In genomic region chr16:89374393-89374948, GRCh38 we compare ENCODE assay signal across 11 cellular contexts.
A peak's percentile ranks its signal among the peaks of the same experiment; 100 is the strongest.
DNase-seq lines count a peak whose midpoint lies in the region; ATAC-seq lines count a peak whose summit lies in the region.
"Had no signal": no experiment of that assay in that cellular context is flagged by ENCODE, and none has a peak within 500 bp of the region (broad histone marks: within the 10 kb centered on the region; RNA-seq: fewer than 3 reads in every experiment).

No MANE protein-coding gene starts in this region.

- H3K9me3 Mint-ChIP-seq in activated naive CD4-positive, alpha-beta T cell treated with anti-CD3 and anti-CD28 coated beads, Interleukin-2, amount 50 U/mL, for 24 hours: no peaks in the 10 kb centered on the region
- peaks cover 4 to 10% of the 10 kb centered on the region in 2 donors for H3K9me3 Mint-ChIP-seq in stimulated activated naive B cell treated with anti-CD40 and anti-IgM and Interleukin-4, amounts not matched to agents 10 μg/mL and 1 μg/mL and 100 μg/mL, for 72 hours

- H3K27me3 Mint-ChIP-seq in activated naive CD4-positive, alpha-beta T cell treated with anti-CD3 and anti-CD28 coated beads, Interleukin-2, amount 50 U/mL, for 24 hours: no peaks in the 10 kb centered on the region
- no peaks in the 10 kb centered on the region for H3K27me3 Mint-ChIP-seq in stimulated activated naive B cell treated with anti-CD40 and anti-IgM and Interleukin-4, amounts not matched to agents 10 μg/mL and 1 μg/mL and 100 μg/mL, for 72 hours

- peaks cover 11% of the 10 kb centered on the region for H3K36me3 Mint-ChIP-seq in activated naive CD4-positive, alpha-beta T cell treated with anti-CD3 and anti-CD28 coated beads, Interleukin-2, amount 50 U/mL, for 24 hours
- H3K36me3 Mint-ChIP-seq in stimulated activated naive B cell treated with anti-CD40 and anti-IgM and Interleukin-4, amounts not matched to agents 10 μg/mL and 1 μg/mL and 100 μg/mL, for 72 hours: peaks cover 43 to 60% of the 10 kb centered on the region in 2 donors

- peaks cover 89% of the 10 kb centered on the region for H3K4me1 Mint-ChIP-seq in activated naive CD4-positive, alpha-beta T cell treated with anti-CD3 and anti-CD28 coated beads, Interleukin-2, amount 50 U/mL, for 24 hours
- peaks cover 56 to 95% of the 10 kb centered on the region in 2 donors for H3K4me1 Mint-ChIP-seq in stimulated activated naive B cell treated with anti-CD40 and anti-IgM and Interleukin-4, amounts not matched to agents 10 μg/mL and 1 μg/mL and 100 μg/mL, for 72 hours

- peak; percentile 48 to 53 for ATAC-seq in stimulated activated naive B cell treated with anti-CD40 and anti-IgM and Interleukin-4, amounts not matched to agents 10 μg/mL and 1 μg/mL and 100 μg/mL, for 72 hours (replicated peaks)
- no peak for ATAC-seq in HG03442 (IDR thresholded peaks at IDR 0.05; ENCODE audit: unreplicated experiment)
- ATAC-seq: A549, esophagus mucosa had no signal

- H3K27ac Mint-ChIP-seq in activated naive CD4-positive, alpha-beta T cell treated with anti-CD3 and anti-CD28 coated beads, Interleukin-2, amount 50 U/mL, for 24 hours: peak overlapping the region; percentile 59
- peak overlapping the region; percentile 77 for H3K27ac Mint-ChIP-seq in stimulated activated naive B cell treated with anti-CD40 and anti-IgM and Interleukin-4, amounts not matched to agents 10 μg/mL and 1 μg/mL and 100 μg/mL, for 72 hours

- no peak overlapping the region for H3K4me3 Mint-ChIP-seq in activated naive CD4-positive, alpha-beta T cell treated with anti-CD3 and anti-CD28 coated beads, Interleukin-2, amount 50 U/mL, for 24 hours
- H3K4me3 Mint-ChIP-seq in stimulated activated naive B cell treated with anti-CD40 and anti-IgM and Interleukin-4, amounts not matched to agents 10 μg/mL and 1 μg/mL and 100 μg/mL, for 72 hours: peak overlapping the region; percentile 57 to 70

- in situ Hi-C loops in SK-MEL-5 (cut with HindIII; ENCODE audit: low pct_unique_long_range_greater_than_20kb, low sequenced_read_pairs): no loop called here

- no peak for DNase-seq in activated naive CD4-positive, alpha-beta T cell treated with anti-CD3 and anti-CD28 coated beads, Interleukin-2, amount 50 U/mL, for 16 hours
- DNase-seq in SK-MEL-5 (ENCODE audit: low read depth, low spot score) (peak; percentile 47), hypothalamus (lab: John Stamatoyannopoulos, UW) (peak in 33 of 51 donors; percentile 9 to 72 (median 39))
- no peak for DNase-seq in stimulated activated naive B cell treated with anti-CD40 and anti-IgM and Interleukin-4, amounts not matched to agents 10 μg/mL and 1 μg/mL and 100 μg/mL, for 72 hours
- DNase-seq in activated CD4-positive, alpha-beta T cell treated with anti-CD3 and anti-CD28 coated beads for 48 hours: no peak
- DNase-seq in NK-92 treated with Interleukin-12 subunit alpha and Interleukin-12 subunit beta, amount 100 ng/mL, for 24 hours (lab: John Stamatoyannopoulos, UW): no peak
- DNase-seq: stomach had no signal

Comparison
In these comparisons a context has a peak if more than half of its experiments do, and no peak if none do; other contexts are left out.
1. DNase-seq: peak in SK-MEL-5 (single experiment) and hypothalamus (33 of 51); none in activated naive CD4-positive, alpha-beta T cell treated with anti-CD3 and anti-CD28 coated beads, Interleukin-2, amount 50 U/mL, for 16 hours (single experiment), stimulated activated naive B cell treated with anti-CD40 and anti-IgM and Interleukin-4, amounts not matched to agents 10 μg/mL and 1 μg/mL and 100 μg/mL, for 72 hours (single experiment), activated CD4-positive, alpha-beta T cell treated with anti-CD3 and anti-CD28 coated beads for 48 hours (single experiment) and NK-92 treated with Interleukin-12 subunit alpha and Interleukin-12 subunit beta, amount 100 ng/mL, for 24 hours (single experiment).